In genomic region chr10:76311752-76312699, GRCh38 we compare ENCODE assay signal across 9 cellular contexts.
DNase-seq lines count a peak whose midpoint lies in the region; ATAC-seq and TF ChIP-seq lines count a peak whose summit lies in the region.
"Had no signal": no experiment of that assay in that cellular context is flagged by ENCODE, and none has a peak within 500 bp of the region (broad histone marks: within the 10 kb centered on the region; RNA-seq: fewer than 3 reads in every experiment).

No MANE protein-coding gene starts in this region.

- in situ Hi-C loops in Caki2 (cut with HindIII; ENCODE audit: low pct_unique_long_range_greater_than_20kb, low sequenced_read_pairs) = no loop called here
- in situ Hi-C loops in KBM-7 (cut with MboI; ENCODE audit: low pct_unique_long_range_greater_than_20kb, low sequenced_read_pairs) = no loop called here

- H3K4me1 ChIP-seq in ascending aorta (peaks cover 5 to 30% of the 10 kb centered on the region in 2 donors), lower lobe of right lung (peaks cover 19% of the 10 kb centered on the region)

- H3K4me3 ChIP-seq in ascending aorta = no peak overlapping the region
- H3K4me3 ChIP-seq in lower lobe of right lung = no peak overlapping the region
- H3K4me3 ChIP-seq: SK-N-MC had no signal

- no peaks in the 10 kb centered on the region for H3K27me3 ChIP-seq in ascending aorta
- H3K27me3 ChIP-seq in lower lobe of right lung (ENCODE audit: low read depth) = no peaks in the 10 kb centered on the region

- TF ChIP-seq CTCF in ascending aorta (IDR thresholded peaks at IDR 0.05) = peak in 2 of 3 experiments; percentile 22 to 30
- TF ChIP-seq CTCF in lower lobe of right lung (IDR thresholded peaks at IDR 0.05) = peak; percentile 53

- DNase-seq in Caki2 (ENCODE audit: low read depth) (peak; percentile 30), KBM-7 (peak; percentile 18), ascending aorta (ENCODE audit: low spot score in 2 of 2) (no peak), lower lobe of right lung (no peak), cerebellar cortex (ENCODE audit: low spot score) (no peak), inferior parietal cortex (ENCODE audit: extremely low spot score) (no peak)

- no peaks in the 10 kb centered on the region for H3K36me3 ChIP-seq in ascending aorta
- no peaks in the 10 kb centered on the region for H3K36me3 ChIP-seq in lower lobe of right lung

- H3K9me3 ChIP-seq in ascending aorta = no peaks in the 10 kb centered on the region
- H3K9me3 ChIP-seq in lower lobe of right lung = no peaks in the 10 kb centered on the region

- ATAC-seq in GM18909 (IDR thresholded peaks at IDR 0.05; ENCODE audit: poor library complexity, unreplicated experiment) (peak; percentile 84), lower lobe of right lung (peak; percentile 84 to 86), HG02588 (IDR thresholded peaks at IDR 0.05; ENCODE audit: unreplicated experiment) (no peak)

- H3K27ac ChIP-seq in ascending aorta (peak overlapping the region; percentile 72), lower lobe of right lung (no peak overlapping the region)
- H3K27ac ChIP-seq: SK-N-MC had no signal

- intact Hi-C loops in ascending aorta (cut with DNase I) (loop anchor here (5.0 to 10.0 kb wide), 4 partner anchors 85 to 803 kb away; no protein-coding TSS in a partner anchor), lower lobe of right lung (cut with DNase I) (no loop called here)

Comparison
In these comparisons a context has a peak if more than half of its experiments do, and no peak if none do; other contexts are left out.
1. DNase-seq: peak in Caki2 (single experiment) and KBM-7 (single experiment); none in ascending aorta (0 of 2), lower lobe of right lung (single experiment), cerebellar cortex (single experiment) and inferior parietal cortex (single experiment).